In genomic region chr19:36687214-36688056, GRCh38 we compare ENCODE assay signal across 1 cellular context.
TF ChIP-seq lines count a peak whose summit lies in the region.

TSS of gene ZNF567 (plus strand) at chr19:36687612. CDS start at chr19:36694868, 7,256 bp downstream.

TF ChIP-seq in IMR-90, 13 proteins besides CTCF, POLR2A, EP300 and RAD21 (continued from another document):
- TF ChIP-seq ELK1 (IDR thresholded peaks at IDR 0.05; ENCODE audit: borderline replicate concordance, low read depth, low read length) (no peak), USF2 (IDR thresholded peaks at IDR 0.05; ENCODE audit: low read depth, low read length) (no peak)
TF ChIP-seq in IMR-90: peak in this region for 2.
